1 cellular context compared by ENCODE assay signal in the genomic region with DNA sequence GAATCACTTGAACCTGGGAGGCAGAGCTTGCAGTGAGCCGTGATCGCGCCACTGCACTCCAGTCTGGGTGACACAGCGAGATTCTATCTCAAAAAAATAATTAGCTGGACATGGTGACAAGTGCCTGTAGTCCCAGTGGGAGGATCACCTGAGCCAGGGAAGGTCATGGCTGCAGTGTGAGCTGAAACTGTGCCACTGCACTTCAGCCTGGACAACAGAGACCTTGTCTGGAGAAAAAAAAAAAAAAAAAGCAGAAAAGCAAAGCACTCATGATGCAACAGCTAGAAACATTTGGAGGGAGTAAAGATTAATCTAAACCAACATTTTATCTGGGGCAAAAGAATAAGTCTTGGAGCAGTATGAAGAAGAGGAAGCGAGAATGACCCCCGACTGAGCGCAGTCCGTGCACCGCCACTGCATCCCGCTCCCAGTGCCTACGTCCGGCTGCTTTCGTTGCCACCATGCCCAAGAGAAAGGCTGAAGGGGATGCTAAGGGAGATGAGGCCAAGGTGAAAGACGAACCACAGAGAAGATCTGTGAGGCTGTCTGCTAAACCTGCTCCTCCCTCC.
TF ChIP-seq lines count a peak whose summit lies in the region.

No MANE protein-coding gene starts in this region.

TF ChIP-seq in HepG2, 621 proteins besides CTCF, POLR2A, EP300 and RAD21 (continued from another document and continues in another):
- no peak; the same call in 1 of the 2 replicates for TF ChIP-seq ZHX1 (CRISPR knock-in tag; IDR thresholded peaks at IDR 0.05; ENCODE audit: low read depth)
- no peak for TF ChIP-seq KLF9 (CRISPR knock-in tag; IDR thresholded peaks at IDR 0.05; ENCODE audit: low read depth)
- no peak for TF ChIP-seq IRX3 (CRISPR knock-in tag; IDR thresholded peaks at IDR 0.05; ENCODE audit: borderline replicate concordance, low read depth)
- TF ChIP-seq NFKBIZ (CRISPR knock-in tag; IDR thresholded peaks at IDR 0.05), result 0 out of 2 replicates have a peak, but pooled peaks have one; percentile 40
- TF ChIP-seq KLF6 (CRISPR knock-in tag; IDR thresholded peaks at IDR 0.05), result 0 out of 2 replicates have a peak, but pooled peaks have one; percentile 59
- peak; percentile 88 for TF ChIP-seq GATAD2A (CRISPR knock-in tag; IDR thresholded peaks at IDR 0.05)
- peak; percentile 41; the same call in 1 of the 2 replicates for TF ChIP-seq PATZ1 (CRISPR knock-in tag; IDR thresholded peaks at IDR 0.05)
- TF ChIP-seq, protein P1, sequence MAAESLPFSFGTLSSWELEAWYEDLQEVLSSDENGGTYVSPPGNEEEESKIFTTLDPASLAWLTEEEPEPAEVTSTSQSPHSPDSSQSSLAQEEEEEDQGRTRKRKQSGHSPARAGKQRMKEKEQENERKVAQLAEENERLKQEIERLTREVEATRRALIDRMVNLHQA (CRISPR knock-in tag; IDR thresholded peaks at IDR 0.05), result peak; percentile 98
- TF ChIP-seq RARA (CRISPR knock-in tag; IDR thresholded peaks at IDR 0.05), result peak; percentile 59
- TF ChIP-seq, protein P2, sequence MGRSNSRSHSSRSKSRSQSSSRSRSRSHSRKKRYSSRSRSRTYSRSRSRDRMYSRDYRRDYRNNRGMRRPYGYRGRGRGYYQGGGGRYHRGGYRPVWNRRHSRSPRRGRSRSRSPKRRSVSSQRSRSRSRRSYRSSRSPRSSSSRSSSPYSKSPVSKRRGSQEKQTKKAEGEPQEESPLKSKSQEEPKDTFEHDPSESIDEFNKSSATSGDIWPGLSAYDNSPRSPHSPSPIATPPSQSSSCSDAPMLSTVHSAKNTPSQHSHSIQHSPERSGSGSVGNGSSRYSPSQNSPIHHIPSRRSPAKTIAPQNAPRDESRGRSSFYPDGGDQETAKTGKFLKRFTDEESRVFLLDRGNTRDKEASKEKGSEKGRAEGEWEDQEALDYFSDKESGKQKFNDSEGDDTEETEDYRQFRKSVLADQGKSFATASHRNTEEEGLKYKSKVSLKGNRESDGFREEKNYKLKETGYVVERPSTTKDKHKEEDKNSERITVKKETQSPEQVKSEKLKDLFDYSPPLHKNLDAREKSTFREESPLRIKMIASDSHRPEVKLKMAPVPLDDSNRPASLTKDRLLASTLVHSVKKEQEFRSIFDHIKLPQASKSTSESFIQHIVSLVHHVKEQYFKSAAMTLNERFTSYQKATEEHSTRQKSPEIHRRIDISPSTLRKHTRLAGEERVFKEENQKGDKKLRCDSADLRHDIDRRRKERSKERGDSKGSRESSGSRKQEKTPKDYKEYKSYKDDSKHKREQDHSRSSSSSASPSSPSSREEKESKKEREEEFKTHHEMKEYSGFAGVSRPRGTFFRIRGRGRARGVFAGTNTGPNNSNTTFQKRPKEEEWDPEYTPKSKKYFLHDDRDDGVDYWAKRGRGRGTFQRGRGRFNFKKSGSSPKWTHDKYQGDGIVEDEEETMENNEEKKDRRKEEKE (IDR thresholded peaks at IDR 0.05), result no peak
- TF ChIP-seq, protein P3, sequence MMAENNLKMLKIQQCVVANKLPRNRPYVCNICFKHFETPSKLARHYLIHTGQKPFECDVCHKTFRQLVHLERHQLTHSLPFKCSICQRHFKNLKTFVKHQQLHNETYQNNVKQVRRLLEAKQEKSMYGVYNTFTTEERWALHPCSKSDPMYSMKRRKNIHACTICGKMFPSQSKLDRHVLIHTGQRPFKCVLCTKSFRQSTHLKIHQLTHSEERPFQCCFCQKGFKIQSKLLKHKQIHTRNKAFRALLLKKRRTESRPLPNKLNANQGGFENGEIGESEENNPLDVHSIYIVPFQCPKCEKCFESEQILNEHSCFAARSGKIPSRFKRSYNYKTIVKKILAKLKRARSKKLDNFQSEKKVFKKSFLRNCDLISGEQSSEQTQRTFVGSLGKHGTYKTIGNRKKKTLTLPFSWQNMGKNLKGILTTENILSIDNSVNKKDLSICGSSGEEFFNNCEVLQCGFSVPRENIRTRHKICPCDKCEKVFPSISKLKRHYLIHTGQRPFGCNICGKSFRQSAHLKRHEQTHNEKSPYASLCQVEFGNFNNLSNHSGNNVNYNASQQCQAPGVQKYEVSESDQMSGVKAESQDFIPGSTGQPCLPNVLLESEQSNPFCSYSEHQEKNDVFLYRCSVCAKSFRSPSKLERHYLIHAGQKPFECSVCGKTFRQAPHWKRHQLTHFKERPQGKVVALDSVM (CRISPR knock-in tag; IDR thresholded peaks at IDR 0.05), result 0 out of 2 replicates have a peak, but pooled peaks have one; percentile 24
- no peak for TF ChIP-seq PLSCR1 (CRISPR knock-in tag; IDR thresholded peaks at IDR 0.05; ENCODE audit: borderline replicate concordance)
- TF ChIP-seq, protein P4, sequence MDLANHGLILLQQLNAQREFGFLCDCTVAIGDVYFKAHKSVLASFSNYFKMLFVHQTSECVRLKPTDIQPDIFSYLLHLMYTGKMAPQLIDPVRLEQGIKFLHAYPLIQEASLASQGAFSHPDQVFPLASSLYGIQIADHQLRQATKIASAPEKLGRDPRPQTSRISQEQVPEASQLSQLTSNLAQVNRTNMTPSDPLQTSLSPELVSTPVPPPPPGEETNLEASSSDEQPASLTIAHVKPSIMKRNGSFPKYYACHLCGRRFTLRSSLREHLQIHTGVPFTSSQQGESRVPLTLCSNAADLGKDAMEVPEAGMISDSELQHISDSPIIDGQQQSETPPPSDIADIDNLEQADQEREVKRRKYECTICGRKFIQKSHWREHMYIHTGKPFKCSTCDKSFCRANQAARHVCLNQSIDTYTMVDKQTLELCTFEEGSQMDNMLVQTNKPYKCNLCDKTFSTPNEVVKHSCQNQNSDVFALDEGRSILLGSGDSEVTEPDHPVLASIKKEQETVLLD (CRISPR knock-in tag; IDR thresholded peaks at IDR 0.05; ENCODE audit: low read depth), result no peak
- no peak for TF ChIP-seq NR2F2 (IDR thresholded peaks at IDR 0.05; ENCODE audit: borderline replicate concordance, low read depth)
- TF ChIP-seq HNF4A (CRISPR knock-in tag; IDR thresholded peaks at IDR 0.05), result peak; percentile 47
- peak; percentile 74; the same call in 1 of the 2 replicates for TF ChIP-seq POGK (CRISPR knock-in tag; conservative IDR thresholded peaks at IDR 0.05)
- no peak for TF ChIP-seq SUZ12 (IDR thresholded peaks at IDR 0.05; ENCODE audit: low read depth, low read length)
- TF ChIP-seq ZSCAN30 (CRISPR knock-in tag; IDR thresholded peaks at IDR 0.05), result no peak
- peak; percentile 54; the same call in 1 of the 2 replicates for TF ChIP-seq RXRB (CRISPR knock-in tag; IDR thresholded peaks at IDR 0.05; ENCODE audit: borderline replicate concordance)
- TF ChIP-seq ZNF337 (CRISPR knock-in tag; IDR thresholded peaks at IDR 0.05; ENCODE audit: borderline replicate concordance, low read depth), result no peak
- no peak for TF ChIP-seq ZKSCAN5 (CRISPR knock-in tag; IDR thresholded peaks at IDR 0.05)
- peak; percentile 38; the same call in 1 of the 2 replicates for TF ChIP-seq ERF (CRISPR knock-in tag; IDR thresholded peaks at IDR 0.05)
- no peak for TF ChIP-seq TARDBP (CRISPR knock-in tag; IDR thresholded peaks at IDR 0.05)
- peak; percentile 48 for TF ChIP-seq TBL1XR1 (IDR thresholded peaks at IDR 0.05; ENCODE audit: borderline replicate concordance, low read length, partially characterized antibody)
- no peak for TF ChIP-seq FOXM1 (CRISPR knock-in tag; IDR thresholded peaks at IDR 0.05)
- TF ChIP-seq, protein P5, sequence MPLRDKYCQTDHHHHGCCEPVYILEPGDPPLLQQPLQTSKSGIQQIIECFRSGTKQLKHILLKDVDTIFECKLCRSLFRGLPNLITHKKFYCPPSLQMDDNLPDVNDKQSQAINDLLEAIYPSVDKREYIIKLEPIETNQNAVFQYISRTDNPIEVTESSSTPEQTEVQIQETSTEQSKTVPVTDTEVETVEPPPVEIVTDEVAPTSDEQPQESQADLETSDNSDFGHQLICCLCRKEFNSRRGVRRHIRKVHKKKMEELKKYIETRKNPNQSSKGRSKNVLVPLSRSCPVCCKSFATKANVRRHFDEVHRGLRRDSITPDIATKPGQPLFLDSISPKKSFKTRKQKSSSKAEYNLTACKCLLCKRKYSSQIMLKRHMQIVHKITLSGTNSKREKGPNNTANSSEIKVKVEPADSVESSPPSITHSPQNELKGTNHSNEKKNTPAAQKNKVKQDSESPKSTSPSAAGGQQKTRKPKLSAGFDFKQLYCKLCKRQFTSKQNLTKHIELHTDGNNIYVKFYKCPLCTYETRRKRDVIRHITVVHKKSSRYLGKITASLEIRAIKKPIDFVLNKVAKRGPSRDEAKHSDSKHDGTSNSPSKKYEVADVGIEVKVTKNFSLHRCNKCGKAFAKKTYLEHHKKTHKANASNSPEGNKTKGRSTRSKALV (CRISPR knock-in tag; IDR thresholded peaks at IDR 0.05), result 0 out of 2 replicates have a peak, but pooled peaks have one; percentile 44
- TF ChIP-seq MED1 (CRISPR knock-in tag; IDR thresholded peaks at IDR 0.05), result peak; percentile 74
- TF ChIP-seq, protein P6, sequence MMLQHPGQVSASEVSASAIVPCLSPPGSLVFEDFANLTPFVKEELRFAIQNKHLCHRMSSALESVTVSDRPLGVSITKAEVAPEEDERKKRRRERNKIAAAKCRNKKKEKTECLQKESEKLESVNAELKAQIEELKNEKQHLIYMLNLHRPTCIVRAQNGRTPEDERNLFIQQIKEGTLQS (CRISPR knock-in tag; IDR thresholded peaks at IDR 0.05), result no peak
- TF ChIP-seq ARID5B (CRISPR knock-in tag; IDR thresholded peaks at IDR 0.05), result peak; percentile 45
- TF ChIP-seq CEBPB (IDR thresholded peaks at IDR 0.05; ENCODE audit: borderline replicate concordance, low read depth, low read length), result peak; percentile 87
- TF ChIP-seq SMAD3 (CRISPR knock-in tag; IDR thresholded peaks at IDR 0.05), result 0 out of 2 replicates have a peak, but pooled peaks have one; percentile 80
- no peak for TF ChIP-seq ZNF256 (CRISPR knock-in tag; conservative IDR thresholded peaks at IDR 0.05)
